ENCODE assay signal across 11 cellular contexts in genomic region chr10:4615042-4615441, GRCh38.
"Had no signal": no experiment of that assay in that cellular context is flagged by ENCODE, and none has a peak within 500 bp of the region (broad histone marks: within the 10 kb centered on the region; RNA-seq: fewer than 3 reads in every experiment).

No MANE protein-coding gene starts in this region.

- ATAC-seq: GM23338, HCT116 had no signal

- H3K4me1 ChIP-seq: HAP-1 had no signal

- FAIRE-seq: H1, H54 had no signal

- H3K36me3 ChIP-seq: HAP-1 had no signal

- H3K27ac ChIP-seq: GM23248 had no signal

- DNase-seq: GM23248, GOT3, H7, H9, HCEC 1CT, HFFc6 had no signal

- H3K4me3 ChIP-seq: GM23248, GM23338, HAP-1 had no signal

- H3K9me3 ChIP-seq: HAP-1 had no signal
